In genomic region chr12:13941258-13942249, GRCh38 we compare ENCODE assay signal across 8 cellular contexts. TPM values are rescaled to one million over a fixed set of nuclear protein-coding genes. Genes with fewer than 3 reads are reported as not detected.
DNase-seq lines count a peak whose midpoint lies in the region; ATAC-seq and TF ChIP-seq lines count a peak whose summit lies in the region.

No MANE protein-coding gene starts in this region.

- no peak overlapping the region for H3K27ac ChIP-seq in Peyer's patch

- H3K36me3 Mint-ChIP-seq in activated CD8-positive, alpha-beta memory T cell treated with anti-CD3 and anti-CD28 coated beads, Interleukin-2, amount 10 ng/mL, durations not matched to agents 7 days and 5 days = no peaks in the 10 kb centered on the region

- ATAC-seq in activated CD8-positive, alpha-beta memory T cell treated with anti-CD3 and anti-CD28 coated beads, Interleukin-2, amount 10 ng/mL, durations not matched to agents 7 days and 5 days = no peak

- peak in 4 of 6 experiments; percentile 12 to 79 (median 72) for TF ChIP-seq CTCF in Peyer's patch (IDR thresholded peaks at IDR 0.05)
- TF ChIP-seq CTCF in fibroblast of the aortic adventitia (IDR thresholded peaks at IDR 0.05; ENCODE audit: insufficient read depth, low read length) = no peak
- TF ChIP-seq CTCF in retinal pigment epithelial cell (conservative IDR thresholded peaks at IDR 0.05; ENCODE audit: low read depth, low read length) = peak; percentile 40

- H3K27me3 ChIP-seq in Peyer's patch = no peaks in the 10 kb centered on the region

- CTCF ChIA-PET in activated CD8-positive, alpha-beta memory T cell treated with anti-CD3 and anti-CD28 coated beads, Interleukin-2, amount 10 ng/mL, durations not matched to agents 7 days and 5 days (lab: Charles Lee) = no interaction called here

- H3K27me3 Mint-ChIP-seq in activated CD8-positive, alpha-beta memory T cell treated with anti-CD3 and anti-CD28 coated beads, Interleukin-2, amount 10 ng/mL, durations not matched to agents 7 days and 5 days = peaks cover 17% of the 10 kb centered on the region

- no peak overlapping the region for H3K4me3 Mint-ChIP-seq in activated CD8-positive, alpha-beta memory T cell treated with anti-CD3 and anti-CD28 coated beads, Interleukin-2, amount 10 ng/mL, durations not matched to agents 7 days and 5 days

- H3K9me3 Mint-ChIP-seq in activated CD8-positive, alpha-beta memory T cell treated with anti-CD3 and anti-CD28 coated beads, Interleukin-2, amount 10 ng/mL, durations not matched to agents 7 days and 5 days (ENCODE audit: low read depth) = no peaks in the 10 kb centered on the region

- no peaks in the 10 kb centered on the region for H3K4me1 ChIP-seq in Peyer's patch

- TF ChIP-seq POLR2A in Peyer's patch (IDR thresholded peaks at IDR 0.05) = no peak

- H3K4me1 Mint-ChIP-seq in activated CD8-positive, alpha-beta memory T cell treated with anti-CD3 and anti-CD28 coated beads, Interleukin-2, amount 10 ng/mL, durations not matched to agents 7 days and 5 days = no peaks in the 10 kb centered on the region

- no peak overlapping the region for H3K4me3 ChIP-seq in Peyer's patch
- H3K4me3 ChIP-seq in fibroblast of the aortic adventitia (ENCODE audit: low read depth, low read length) = no peak overlapping the region
- H3K4me3 ChIP-seq in retinal pigment epithelial cell (ENCODE audit: low read length) = no peak overlapping the region

- peak; percentile 42 for DNase-seq in DMS79 treated with DMSO at 0.1 percent for 48 hours (lab: John Stamatoyannopoulos, UW)
- DNase-seq in GM19238 (ENCODE audit: insufficient read length, low spot score) = peak; percentile 11
- peak; percentile 41 for DNase-seq in HuH-7 (ENCODE audit: low spot score)
- peak in 2 of 3 donors; percentile 54 to 84 for DNase-seq in Peyer's patch
- DNase-seq in fibroblast of the aortic adventitia (ENCODE audit: low read depth) = peak; percentile 53
- DNase-seq in retinal pigment epithelial cell (ENCODE audit: low read depth) = peak; percentile 52
- no peak for DNase-seq in activated CD8-positive, alpha-beta memory T cell treated with anti-CD3 and anti-CD28 coated beads, Interleukin-2, amount 10 ng/mL, durations not matched to agents 7 days and 5 days
- no peak for DNase-seq in effector CD4-positive, alpha-beta T cell

- H3K27ac Mint-ChIP-seq in activated CD8-positive, alpha-beta memory T cell treated with anti-CD3 and anti-CD28 coated beads, Interleukin-2, amount 10 ng/mL, durations not matched to agents 7 days and 5 days = no peak overlapping the region

- no peaks in the 10 kb centered on the region for H3K9me3 ChIP-seq in Peyer's patch

- no peaks in the 10 kb centered on the region for H3K36me3 ChIP-seq in Peyer's patch

RNA-seq across cellular contexts. Expression of gene GRIN2B, which starts 39.8 kb away (rescaled TPM):
- total RNA-seq in Peyer's patch (1 to 10 TPM in 1 of 4 donors, under 1 TPM in 3; under 0.01 to 2.5 (median 0.38) TPM), fibroblast of the aortic adventitia (ENCODE audit: low replicate concordance) (not detected in 2 replicates)
- not detected for total RNA-seq in activated CD8-positive, alpha-beta memory T cell treated with anti-CD3 and anti-CD28 coated beads, Interleukin-2, amount 10 ng/mL, durations not matched to agents 7 days and 5 days

Comparison
In these comparisons a context has a peak if more than half of its experiments do, and no peak if none do; other contexts are left out.
1. DNase-seq: peak in DMS79 treated with DMSO at 0.1 percent for 48 hours (single experiment), GM19238 (single experiment), HuH-7 (single experiment), Peyer's patch (2 of 3), fibroblast of the aortic adventitia (single experiment) and retinal pigment epithelial cell (single experiment); none in activated CD8-positive, alpha-beta memory T cell treated with anti-CD3 and anti-CD28 coated beads, Interleukin-2, amount 10 ng/mL, durations not matched to agents 7 days and 5 days (single experiment) and effector CD4-positive, alpha-beta T cell (single experiment).